9 cellular contexts compared by ENCODE assay signal in the genomic region with DNA sequence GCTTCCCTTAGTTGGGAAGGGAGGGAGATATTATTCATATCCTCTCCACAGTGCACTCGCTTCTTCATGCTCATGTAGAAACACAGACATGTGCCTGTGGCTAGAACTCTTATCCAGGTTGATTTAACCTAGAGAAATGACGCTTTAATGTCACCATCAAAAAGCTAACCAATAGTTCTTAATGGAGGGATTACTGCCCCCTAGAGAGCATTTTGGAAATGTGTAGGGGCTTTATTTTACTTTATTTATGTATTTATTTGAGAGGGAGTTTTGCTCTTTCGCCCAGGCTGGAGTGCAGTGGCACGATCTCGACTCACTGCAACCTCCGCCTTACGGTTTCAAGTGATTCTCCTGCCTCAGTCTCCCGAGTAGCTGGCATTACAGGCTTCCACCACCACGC.
DNase-seq lines count a peak whose midpoint lies in the region; ATAC-seq and TF ChIP-seq lines count a peak whose summit lies in the region.
"Had no signal": no experiment of that assay in that cellular context is flagged by ENCODE, and none has a peak within 500 bp of the region (broad histone marks: within the 10 kb centered on the region; RNA-seq: fewer than 3 reads in every experiment).

No MANE protein-coding gene starts in this region.

- ATAC-seq in RWPE2 (ENCODE audit: low read depth) (no peak), foreskin keratinocyte (no peak), GM19395 (IDR thresholded peaks at IDR 0.05; ENCODE audit: unreplicated experiment) (no peak), HG03108 (IDR thresholded peaks at IDR 0.05; ENCODE audit: unreplicated experiment) (no peak)

- in situ Hi-C loops in GM23248 (cut with MboI) = no loop called here

- H2AFZ ChIP-seq in GM23248 = no peak overlapping the region

- no peaks in the 10 kb centered on the region for H3K79me2 ChIP-seq in GM23248 (ENCODE audit: insufficient read depth)

- CTCF ChIA-PET in A673 (lab: Charles Lee) = interaction anchor here (0.9 to 1.0 kb wide), 2 partner anchors 211 to 246 kb away, joined by 3 to 4 read pairs; no protein-coding TSS in a partner anchor

- no peak overlapping the region for H3K4me2 ChIP-seq in GM23248 (ENCODE audit: unreplicated experiment)

- H3K4me3 ChIP-seq in A673 (ENCODE audit: low read depth, low read length, poor library complexity, severe bottlenecking) = no peak overlapping the region
- no peak overlapping the region for H3K4me3 ChIP-seq in GM23248
- no peak overlapping the region for H3K4me3 ChIP-seq in RWPE2 (ENCODE audit: severe bottlenecking)

- POLR2A ChIA-PET in A673 (lab: Charles Lee; ENCODE audit: low non-redundant PET) = no interaction called here

- H4K20me1 ChIP-seq in GM23248 (ENCODE audit: insufficient read depth) = no peaks in the 10 kb centered on the region

- no peaks in the 10 kb centered on the region for H3K9me3 ChIP-seq in A673 (ENCODE audit: low read depth, low read length, poor library complexity, severe bottlenecking)
- H3K9me3 ChIP-seq in GM23248 (ENCODE audit: low read depth) = no peaks in the 10 kb centered on the region
- H3K9me3 ChIP-seq in RWPE2 (ENCODE audit: severe bottlenecking) = no peaks in the 10 kb centered on the region

- no peak overlapping the region for H3K9ac ChIP-seq in GM23248

- no TSS peak for BruUV-seq in A673 (replicated peaks; lab: Mats Ljungman, UMichigan)

- WGBS in GM23248 (ENCODE audit: low coverage in 1 of 2, low lambda C conversion rate in 2 of 2, missing lambda C conversion rate in 2 of 2), 2 experiments = 80 to 84% methylated on average over 9 of the region's 9 CpGs

- H3K27me3 ChIP-seq in A673 (replicated peaks; ENCODE audit: insufficient read depth, low read depth, low read length, poor library complexity) (no peaks in the 10 kb centered on the region), GM23248 (replicated peaks; ENCODE audit: insufficient read depth) (no peaks in the 10 kb centered on the region; the same call in none of the 2 replicates), RWPE2 (ENCODE audit: insufficient read depth, poor library complexity, severe bottlenecking) (peaks cover 3% of the 10 kb centered on the region), foreskin keratinocyte (no peaks in the 10 kb centered on the region)

- intact Hi-C loops in A673 (cut with micrococcal nuclease; ENCODE audit: unreplicated experiment) = loop anchor here (1.0 to 2.0 kb wide), 2 partner anchors 247 to 289 kb away; no protein-coding TSS in a partner anchor

- H3F3A ChIP-seq in GM23248 (ENCODE audit: insufficient read depth) = 0 out of 2 replicates have a peak, but pooled peaks cover 7% of the 10 kb centered on the region

- TF ChIP-seq CTCF in A673 (conservative IDR thresholded peaks at IDR 0.05; ENCODE audit: low read depth, low read length) (peak; percentile 53), RWPE2 (IDR thresholded peaks at IDR 0.05; ENCODE audit: poor library complexity, severe bottlenecking) (peak; percentile 26), foreskin keratinocyte (conservative IDR thresholded peaks at IDR 0.05) (peak; percentile 63)

- H3K4me1 ChIP-seq in A673 (ENCODE audit: insufficient read depth, low read length, poor library complexity, severe bottlenecking) = no peaks in the 10 kb centered on the region
- H3K4me1 ChIP-seq in GM23248 (ENCODE audit: insufficient read depth) = peaks cover 13% of the 10 kb centered on the region
- H3K4me1 ChIP-seq in RWPE2 (ENCODE audit: insufficient read depth, poor library complexity, severe bottlenecking) = no peaks in the 10 kb centered on the region
- no peaks in the 10 kb centered on the region for H3K4me1 ChIP-seq in foreskin keratinocyte

- H3K36me3 ChIP-seq in A673 (ENCODE audit: insufficient read depth, low read length, poor library complexity, severe bottlenecking) = no peaks in the 10 kb centered on the region
- no peaks in the 10 kb centered on the region for H3K36me3 ChIP-seq in GM23248 (ENCODE audit: low read depth)
- no peaks in the 10 kb centered on the region for H3K36me3 ChIP-seq in RWPE2 (ENCODE audit: low read depth)

- DNase-seq in A673 (ENCODE audit: low spot score) = peak; percentile 51
- DNase-seq in GM23248 = peak; percentile 26
- no peak for DNase-seq in RWPE2 (ENCODE audit: low spot score)
- DNase-seq in foreskin keratinocyte = no peak
- no peak for DNase-seq in SHP77 treated with DMSO at 0.1 percent for 48 hours (lab: John Stamatoyannopoulos, UW)
- no peak for DNase-seq in GF-D8 (lab: John Stamatoyannopoulos, UW)
- DNase-seq: activated B cell treated with CpG ODN at 0.5 μM for 24 hours had no signal

- no peaks in the 10 kb centered on the region for H3K9me2 ChIP-seq in GM23248 (ENCODE audit: insufficient read depth)

- H3K27ac ChIP-seq in A673 (ENCODE audit: low read depth, low read length, poor library complexity, severe bottlenecking) (no peak overlapping the region), GM23248 (no peak overlapping the region), RWPE2 (ENCODE audit: poor library complexity, severe bottlenecking) (no peak overlapping the region), foreskin keratinocyte (no peak overlapping the region)

Comparison
In these comparisons a context has a peak if more than half of its experiments do, and no peak if none do; other contexts are left out.
1. DNase-seq: peak in A673 (single experiment) and GM23248 (single experiment); none in RWPE2 (single experiment), foreskin keratinocyte (0 of 2), SHP77 treated with DMSO at 0.1 percent for 48 hours (single experiment) and GF-D8 (single experiment).
2. Peak in every context shown above with its lines, with median percentiles within 50 percentile points of each other: CTCF ChIP-seq.